In genomic region chr9:99054581-99054980, GRCh38 we compare ENCODE assay signal across 25 cellular contexts. TPM values are rescaled to one million over a fixed set of nuclear protein-coding genes. Genes with fewer than 3 reads are reported as not detected.
DNase-seq lines count a peak whose midpoint lies in the region; ATAC-seq and TF ChIP-seq lines count a peak whose summit lies in the region.
"Had no signal": no experiment of that assay in that cellular context is flagged by ENCODE, and none has a peak within 500 bp of the region (broad histone marks: within the 10 kb centered on the region; RNA-seq: fewer than 3 reads in every experiment).

No MANE protein-coding gene starts in this region.

- peaks cover 3% of the 10 kb centered on the region for H3K9me3 Mint-ChIP-seq in osteocyte (ENCODE audit: unreplicated experiment)
- H3K9me3 Mint-ChIP-seq: activated naive CD8-positive, alpha-beta T cell treated with anti-CD3 and anti-CD28 coated beads, Interleukin-2, amount 50 U/mL, for 24 hours; naive thymus-derived CD8-positive, alpha-beta T cell; stimulated activated naive CD8-positive, alpha-beta T cell treated with anti-CD3 and anti-CD28 coated beads, Interleukin-15, Interleukin-2, amounts not matched to agents 100 ng/mL and 50 ng/mL, for 24 hours had no signal

- H3K23ac ChIP-seq in IMR-90 (ENCODE audit: low read depth, low read length) (no peak overlapping the region), mesenchymal stem cell (ENCODE audit: low read length in 2 of 2) (no peak overlapping the region)

- no peak overlapping the region for H3K4me3 ChIP-seq in IMR-90 (ENCODE audit: insufficient read depth, low read depth, low read length)
- no peak overlapping the region for H3K4me3 ChIP-seq in mesenchymal stem cell (ENCODE audit: insufficient read depth in 1 of 2, low read depth in 1 of 2, low read length in 2 of 2)
- H3K4me3 ChIP-seq in MG63, result no peak overlapping the region
- H3K4me3 ChIP-seq: hepatocyte, left ventricle myocardium inferior, right atrium auricular region, thyroid gland had no signal

- no peaks in the 10 kb centered on the region for H3K27me3 Mint-ChIP-seq in osteocyte (ENCODE audit: unreplicated experiment)
- H3K27me3 Mint-ChIP-seq: activated naive CD8-positive, alpha-beta T cell treated with anti-CD3 and anti-CD28 coated beads, Interleukin-2, amount 50 U/mL, for 24 hours; stimulated activated naive CD8-positive, alpha-beta T cell treated with anti-CD3 and anti-CD28 coated beads, Interleukin-15, Interleukin-2, amounts not matched to agents 100 ng/mL and 50 ng/mL, for 24 hours had no signal

- H3K14ac ChIP-seq in IMR-90 (replicated peaks; ENCODE audit: low read depth, low read length), result no peak overlapping the region
- H3K14ac ChIP-seq in mesenchymal stem cell (ENCODE audit: low read length in 2 of 2), result no peak overlapping the region

- TF ChIP-seq CTCF in IMR-90 (conservative IDR thresholded peaks at IDR 0.05; ENCODE audit: low read depth, low read length) (no peak), osteocyte (IDR thresholded peaks at IDR 0.05) (no peak)

- WGBS in IMR-90 (ENCODE audit: extremely low coverage in 2 of 2, insufficient read length in 1 of 2), 2 experiments, result 80% methylated on average over 1 of the region's 2 CpGs; no CpG with 5 or more reads in 1 of the 2 experiments
- 61% methylated on average over 2 of the region's 2 CpGs for WGBS in mesenchymal stem cell

- POLR2A ChIA-PET in IMR-90 (lab: Charles Lee; ENCODE audit: unreplicated experiment), result no interaction called here

- no peaks in the 10 kb centered on the region for H3K36me3 Mint-ChIP-seq in osteocyte (ENCODE audit: unreplicated experiment)
- H3K36me3 Mint-ChIP-seq: naive thymus-derived CD8-positive, alpha-beta T cell had no signal

- H3K56ac ChIP-seq in IMR-90 (ENCODE audit: extremely low read depth, insufficient read depth, low read length), result no peak overlapping the region

- H2AK9ac ChIP-seq in IMR-90 (replicated peaks; ENCODE audit: low read depth, low read length, poor library complexity), result no peak overlapping the region

- peak overlapping the region; percentile 38; the same call in 1 of the 2 replicates for H2BK20ac ChIP-seq in IMR-90 (ENCODE audit: low read depth, low read length)

- no peak overlapping the region for H4K5ac ChIP-seq in IMR-90 (ENCODE audit: low read depth, low read length)

- H4K91ac ChIP-seq in IMR-90 (ENCODE audit: insufficient read depth, low read depth, low read length), result 0 out of 2 replicates have a peak overlapping the region, but pooled peaks have one; percentile 8
- no peak overlapping the region for H4K91ac ChIP-seq in mesenchymal stem cell (ENCODE audit: low read length)

- intact Hi-C loops in IMR-90 (cut with micrococcal nuclease), result no loop called here

- H2AFZ ChIP-seq in IMR-90 (replicated peaks; ENCODE audit: low read length, poor library complexity) (no peak overlapping the region), mesenchymal stem cell (ENCODE audit: low read depth, low read length) (no peak overlapping the region)
- H2AFZ ChIP-seq: hepatocyte had no signal

- no peak overlapping the region for H3K27ac Mint-ChIP-seq in osteocyte (ENCODE audit: unreplicated experiment)
- H3K27ac Mint-ChIP-seq: activated naive CD8-positive, alpha-beta T cell treated with anti-CD3 and anti-CD28 coated beads, Interleukin-2, amount 50 U/mL, for 24 hours; mesothelial cell of epicardium; stimulated activated naive CD8-positive, alpha-beta T cell treated with anti-CD3 and anti-CD28 coated beads, Interleukin-15, Interleukin-2, amounts not matched to agents 100 ng/mL and 50 ng/mL, for 24 hours had no signal

- H4K20me1 ChIP-seq in IMR-90 (ENCODE audit: insufficient read depth, low read length), result no peaks in the 10 kb centered on the region

- H3K27ac ChIP-seq in IMR-90 (ENCODE audit: insufficient read depth, low read length) (no peak overlapping the region), mesenchymal stem cell (ENCODE audit: low read length, poor library complexity, severe bottlenecking) (no peak overlapping the region)
- H3K27ac ChIP-seq: C4-2B, hepatocyte, left ventricle myocardium inferior, right atrium auricular region, thyroid gland had no signal

- H2BK120ac ChIP-seq in IMR-90 (ENCODE audit: low read depth, low read length) (no peak overlapping the region), mesenchymal stem cell (ENCODE audit: low read depth, low read length) (peak overlapping the region; percentile 2)

- H3K4me3 Mint-ChIP-seq in osteocyte (ENCODE audit: unreplicated experiment), result no peak overlapping the region
- H3K4me3 Mint-ChIP-seq: activated naive CD8-positive, alpha-beta T cell treated with anti-CD3 and anti-CD28 coated beads, Interleukin-2, amount 50 U/mL, for 24 hours; mesothelial cell of epicardium; naive thymus-derived CD8-positive, alpha-beta T cell; stimulated activated naive CD8-positive, alpha-beta T cell treated with anti-CD3 and anti-CD28 coated beads, Interleukin-15, Interleukin-2, amounts not matched to agents 100 ng/mL and 50 ng/mL, for 24 hours had no signal

- H3K4ac ChIP-seq in IMR-90 (ENCODE audit: low read depth, low read length), result no peak overlapping the region
- H3K4ac ChIP-seq in mesenchymal stem cell (ENCODE audit: low read depth in 1 of 2, low read length in 2 of 2), result no peak overlapping the region

- CTCF ChIA-PET in IMR-90 (lab: Yijun Ruan, JAX), result no interaction called here

- DNase-seq in AG20443 (ENCODE audit: low spot score) (peak; percentile 69), IMR-90 (no peak), amniotic epithelial cell (ENCODE audit: low read depth) (peak; percentile 45), mesenchymal stem cell (peak; percentile 60), GDM1 (lab: John Stamatoyannopoulos, UW) (no peak), osteocyte (ENCODE audit: extremely low spot score, unreplicated experiment) (no peak), MG63 (no peak), NCI-H146 (lab: John Stamatoyannopoulos, UW) (no peak)
- DNase-seq: ACHN; activated CD4-positive, alpha-beta T cell treated with anti-CD3 and anti-CD28 coated beads for 1 hour; activated gamma-delta T cell treated with Interleukin-2 at 50 U/mL for 16 hours; activated naive CD8-positive, alpha-beta T cell treated with anti-CD3 and anti-CD28 coated beads, Interleukin-2, amount 50 U/mL, for 24 hours; left ventricle myocardium inferior; naive thymus-derived CD8-positive, alpha-beta T cell; NCI-H1105 treated with DMSO at 0.1 percent for 48 hours; NCI-H2081 treated with DMSO at 0.1 percent for 48 hours; SHP77; SW 1271; thyroid gland had no signal

- H3K18ac ChIP-seq in IMR-90 (ENCODE audit: low read depth, low read length) (no peak overlapping the region), mesenchymal stem cell (ENCODE audit: low read depth in 1 of 2, low read length in 2 of 2) (no peak overlapping the region)

- no peak overlapping the region for H2BK5ac ChIP-seq in IMR-90 (ENCODE audit: low read depth, low read length, poor library complexity, severe bottlenecking)
- no peak overlapping the region for H2BK5ac ChIP-seq in mesenchymal stem cell (ENCODE audit: low read depth, low read length, poor library complexity, severe bottlenecking)

- H3K9ac ChIP-seq in IMR-90 (ENCODE audit: low read depth, low read length) (no peak overlapping the region), mesenchymal stem cell (ENCODE audit: low read length) (no peak overlapping the region)

- H4K8ac ChIP-seq in IMR-90 (ENCODE audit: low read depth in 2 of 2, low read length in 2 of 2) (no peak overlapping the region), mesenchymal stem cell (ENCODE audit: low read length) (no peak overlapping the region)

- peaks cover 26% of the 10 kb centered on the region for H3K4me1 ChIP-seq in IMR-90 (ENCODE audit: control insufficient read depth, insufficient read depth, low read length)
- H3K4me1 ChIP-seq in mesenchymal stem cell (ENCODE audit: control insufficient read depth, insufficient read depth, low read depth, low read length), result peaks cover 17% of the 10 kb centered on the region

- peaks cover 40% of the 10 kb centered on the region for H3K4me1 Mint-ChIP-seq in osteocyte (ENCODE audit: unreplicated experiment)

- H3K79me1 ChIP-seq in IMR-90 (ENCODE audit: low read depth in 1 of 2, low read length in 2 of 2) (no peaks in the 10 kb centered on the region), mesenchymal stem cell (replicated peaks; ENCODE audit: low read length, poor library complexity, severe bottlenecking) (no peaks in the 10 kb centered on the region)

- H3K36me3 ChIP-seq in IMR-90 (ENCODE audit: control insufficient read depth, insufficient read depth, low read length) (peaks cover 57% of the 10 kb centered on the region; the same call in 1 of the 2 replicates), mesenchymal stem cell (ENCODE audit: control insufficient read depth in 1 of 2, insufficient read depth in 2 of 2, low read depth in 1 of 2, low read length in 2 of 2) (peaks cover 0 to 16% of the 10 kb centered on the region in 2 experiments), MG63 (no peaks in the 10 kb centered on the region)
- H3K36me3 ChIP-seq: thyroid gland had no signal

- H2BK15ac ChIP-seq in IMR-90 (ENCODE audit: low read depth, low read length) (peak overlapping the region; percentile 75; the same call in 2 of the 3 replicates), mesenchymal stem cell (ENCODE audit: low read depth, poor library complexity, severe bottlenecking) (no peak overlapping the region)

- TF ChIP-seq POLR2A in IMR-90 (IDR thresholded peaks at IDR 0.05; ENCODE audit: low read depth, low read length), result no peak

- BruUV-seq in IMR-90 (replicated peaks; lab: Mats Ljungman, UMichigan), result no TSS peak

- no peak for ATAC-seq in IMR-90 (ENCODE audit: low read depth)
- ATAC-seq: activated naive CD8-positive, alpha-beta T cell treated with anti-CD3 and anti-CD28 coated beads, Interleukin-2, amount 50 U/mL, for 24 hours; esophagus mucosa; naive thymus-derived CD8-positive, alpha-beta T cell had no signal

- H3K9me3 ChIP-seq in IMR-90 (ENCODE audit: control insufficient read depth, insufficient read depth, low read length) (no peaks in the 10 kb centered on the region), mesenchymal stem cell (ENCODE audit: control insufficient read depth, low read length) (no peaks in the 10 kb centered on the region), MG63 (no peaks in the 10 kb centered on the region)
- H3K9me3 ChIP-seq: left ventricle myocardium inferior, right atrium auricular region, thyroid gland had no signal

- peaks cover 36% of the 10 kb centered on the region for H3K9me1 ChIP-seq in IMR-90 (ENCODE audit: insufficient read depth, low read length)

- in situ Hi-C loops in IMR-90 (cut with MboI; ENCODE audit: low sequenced_read_pairs), result no loop called here

- no peak for TF ChIP-seq RAD21 in IMR-90 (IDR thresholded peaks at IDR 0.05; ENCODE audit: low read length)

- dilution Hi-C loops in IMR-90 (cut with HindIII; ENCODE audit: low sequenced_read_pairs, unreplicated experiment), result no loop called here

- H2AK5ac ChIP-seq in IMR-90 (ENCODE audit: low read depth, low read length), result no peak overlapping the region
- H2AK5ac ChIP-seq in mesenchymal stem cell (ENCODE audit: low read length, severe bottlenecking), result no peak overlapping the region

- H3K27me3 ChIP-seq in IMR-90 (ENCODE audit: control insufficient read depth, insufficient read depth, low read length) (no peaks in the 10 kb centered on the region), mesenchymal stem cell (ENCODE audit: control insufficient read depth in 1 of 2, insufficient read depth in 1 of 2, low read length in 2 of 2) (no peaks in the 10 kb centered on the region), MG63 (no peaks in the 10 kb centered on the region)
- H3K27me3 ChIP-seq: hepatocyte, right atrium auricular region, thyroid gland had no signal

- H3K4me2 ChIP-seq in IMR-90 (ENCODE audit: low read depth, low read length) (no peak overlapping the region), mesenchymal stem cell (ENCODE audit: low read length, poor library complexity, severe bottlenecking) (no peak overlapping the region)
- H3K4me2 ChIP-seq: hepatocyte had no signal

- H2BK12ac ChIP-seq in mesenchymal stem cell (ENCODE audit: low read length in 2 of 2), result no peak overlapping the region

RNA-seq across cellular contexts. Expression of gene TGFBR1, which starts 50.3 kb away (rescaled TPM):
- total RNA-seq in IMR-90 (2012; rRNA removed), result 57.8 and 75.3 TPM in 2 replicates
- polyA plus RNA-seq in IMR-90 (2012; rRNA removed), result 10.2 and 15.1 TPM in 2 replicates
- polyA plus RNA-seq in IMR-90 (2012; cell fraction: cytosol; rRNA removed), result 7.8 and 11.8 TPM in 2 replicates
- 1.8 and 11.2 TPM in 2 replicates for polyA plus RNA-seq in IMR-90 (2012; cell fraction: nucleus; rRNA removed; ENCODE audit: low replicate concordance)
- 55.8 TPM for polyA plus RNA-seq in mesenchymal stem cell (2013, experiment 1 of 2)
- 57.6 TPM for polyA plus RNA-seq in mesenchymal stem cell (2013, experiment 2 of 2)
- 53.3 and 56.7 TPM in 2 replicates for total RNA-seq in osteocyte
- 19.1 and 29.4 TPM in 2 replicates for total RNA-seq in MG63 (2014; rRNA removed; shearing (Covaris generic); ENCODE audit: low replicate concordance)

Comparison
In these comparisons a context has a peak if more than half of its experiments do, and no peak if none do; other contexts are left out.
1. DNase-seq: peak in AG20443 (single experiment), amniotic epithelial cell (single experiment) and mesenchymal stem cell (single experiment); none in IMR-90 (single experiment), GDM1 (single experiment), osteocyte (single experiment), MG63 (single experiment) and NCI-H146 (single experiment).